1 cellular context compared by ENCODE assay signal in the genomic region with DNA sequence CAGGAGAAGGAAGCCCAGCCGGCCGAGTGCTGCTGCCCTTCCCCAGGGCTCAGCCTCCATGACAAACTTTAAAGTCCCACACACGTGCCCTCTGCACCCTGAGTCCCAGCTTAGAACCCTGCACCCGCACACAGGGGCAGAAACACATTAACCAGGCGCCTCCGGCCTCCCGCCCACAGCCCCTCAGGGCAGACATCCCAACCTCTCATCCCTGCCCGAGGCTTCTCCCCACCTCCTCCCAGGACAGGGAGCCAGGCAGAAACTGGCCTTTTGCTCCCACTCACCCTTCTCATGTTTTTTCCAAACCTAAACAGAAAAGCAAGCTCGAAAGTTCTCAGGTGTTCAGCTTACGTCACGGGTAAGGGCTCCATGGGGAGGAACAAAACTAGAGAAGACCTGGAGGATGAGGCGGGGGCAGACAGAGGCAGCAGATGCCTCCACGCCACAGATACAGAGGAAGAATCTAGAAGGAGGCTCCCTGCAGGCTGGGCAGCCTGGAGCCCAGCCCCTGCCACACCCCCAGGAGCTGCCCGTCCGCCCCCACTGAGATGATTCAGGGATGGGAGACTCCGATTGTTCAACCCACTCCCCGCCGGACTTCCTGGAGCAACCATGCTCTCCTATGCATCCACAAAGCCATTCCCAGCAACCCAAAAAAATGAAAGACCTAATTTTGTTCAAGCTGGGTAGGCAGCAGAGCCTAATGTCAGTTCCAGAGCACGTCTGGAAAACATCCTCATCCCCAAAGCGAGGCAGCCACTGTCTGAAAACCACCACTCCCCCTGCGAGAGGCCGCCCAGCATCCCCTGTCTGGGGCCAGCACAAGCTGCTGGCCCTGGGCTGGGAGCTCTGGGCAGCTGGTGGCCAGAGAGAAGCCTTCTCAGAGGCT.
TF ChIP-seq lines count a peak whose summit lies in the region.

No MANE protein-coding gene starts in this region.

TF ChIP-seq in GM23338, 12 proteins besides CTCF, POLR2A, EP300 and RAD21:
- no peak for TF ChIP-seq CREB1 (CRISPR knock-in tag; IDR thresholded peaks at IDR 0.05; ENCODE audit: low read depth)
- TF ChIP-seq, protein P1, sequence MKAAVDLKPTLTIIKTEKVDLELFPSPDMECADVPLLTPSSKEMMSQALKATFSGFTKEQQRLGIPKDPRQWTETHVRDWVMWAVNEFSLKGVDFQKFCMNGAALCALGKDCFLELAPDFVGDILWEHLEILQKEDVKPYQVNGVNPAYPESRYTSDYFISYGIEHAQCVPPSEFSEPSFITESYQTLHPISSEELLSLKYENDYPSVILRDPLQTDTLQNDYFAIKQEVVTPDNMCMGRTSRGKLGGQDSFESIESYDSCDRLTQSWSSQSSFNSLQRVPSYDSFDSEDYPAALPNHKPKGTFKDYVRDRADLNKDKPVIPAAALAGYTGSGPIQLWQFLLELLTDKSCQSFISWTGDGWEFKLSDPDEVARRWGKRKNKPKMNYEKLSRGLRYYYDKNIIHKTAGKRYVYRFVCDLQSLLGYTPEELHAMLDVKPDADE (IDR thresholded peaks at IDR 0.05), result no peak
- TF ChIP-seq STAT1 (IDR thresholded peaks at IDR 0.05; ENCODE audit: unreplicated experiment), result no peak
- no peak for TF ChIP-seq JUNB (IDR thresholded peaks at IDR 0.05; ENCODE audit: unreplicated experiment)
- no peak for TF ChIP-seq POLR2AphosphoS5 (IDR thresholded peaks at IDR 0.05; ENCODE audit: low read depth)
- no peak for TF ChIP-seq EZH2phosphoT487 (IDR thresholded peaks at IDR 0.05; ENCODE audit: unreplicated experiment)
